In genomic region chr7:157271991-157272324, GRCh38 we compare ENCODE assay signal across 9 cellular contexts.
DNase-seq lines count a peak whose midpoint lies in the region; ATAC-seq, FAIRE-seq and TF ChIP-seq lines count a peak whose summit lies in the region.
"Had no signal": no experiment of that assay in that cellular context is flagged by ENCODE, and none has a peak within 500 bp of the region (broad histone marks: within the 10 kb centered on the region; RNA-seq: fewer than 3 reads in every experiment).

No MANE protein-coding gene starts in this region.

- DNase-seq in Caki2 (ENCODE audit: low read depth) (peak; percentile 17), NCI-H2107 treated with DMSO at 0.1 percent for 48 hours (lab: John Stamatoyannopoulos, UW; ENCODE audit: unreplicated experiment) (peak; percentile 56), esophagus muscularis mucosa (ENCODE audit: extremely low spot score) (no peak), posterior vena cava (ENCODE audit: low spot score) (peak; percentile 88), D721Med (ENCODE audit: insufficient read length, low spot score) (no peak), activated gamma-delta T cell (lab: John Stamatoyannopoulos, UW) (no peak)

- no peak for FAIRE-seq in D721Med (lab: Jason Lieb, UNC)
- FAIRE-seq: colon had no signal

- 36% methylated on average over 9 of the region's 9 CpGs for WGBS in esophagus muscularis mucosa

- no peak overlapping the region for H3K4me3 ChIP-seq in esophagus muscularis mucosa

- in situ Hi-C loops in Caki2 (cut with HindIII; ENCODE audit: low pct_unique_long_range_greater_than_20kb, low sequenced_read_pairs) = no loop called here

- no peaks in the 10 kb centered on the region for H3K27me3 ChIP-seq in esophagus muscularis mucosa

- TF ChIP-seq EP300 in esophagus muscularis mucosa (IDR thresholded peaks at IDR 0.05) = no peak

- no peak for TF ChIP-seq CTCF in esophagus muscularis mucosa (IDR thresholded peaks at IDR 0.05)
- TF ChIP-seq CTCF in D721Med (IDR thresholded peaks at IDR 0.05; ENCODE audit: insufficient read depth, missing control alignments) = no peak

- no peak for TF ChIP-seq POLR2A in esophagus muscularis mucosa (IDR thresholded peaks at IDR 0.05; ENCODE audit: low read depth)

- H3K9me3 ChIP-seq in esophagus muscularis mucosa = no peaks in the 10 kb centered on the region

- H3K36me3 ChIP-seq in esophagus muscularis mucosa = peaks cover 22 to 45% (median 39%) of the 10 kb centered on the region in 4 donors

- intact Hi-C loops in esophagus muscularis mucosa (cut with DNase I) = loop anchor here (2.0 to 10.0 kb wide), 3 partner anchors 71 to 297 kb away; no protein-coding TSS in a partner anchor
- intact Hi-C loops in posterior vena cava (cut with DNase I) = loop anchor here in 1 of 2 donors (5.0 to 10.0 kb wide), 2 partner anchors 65 to 307 kb away; partner anchors contain the start of gene DNAJB6

- peak overlapping the region; percentile 70 to 85 (median 79) for H3K27ac ChIP-seq in esophagus muscularis mucosa (replicated peaks in 1 of 4)

- no peak for ATAC-seq in GM19328 (IDR thresholded peaks at IDR 0.05; ENCODE audit: unreplicated experiment)
- ATAC-seq in HG02759 (IDR thresholded peaks at IDR 0.05; ENCODE audit: unreplicated experiment) = no peak

- H3K4me1 ChIP-seq in esophagus muscularis mucosa = peaks cover 18 to 33% (median 29%) of the 10 kb centered on the region in 4 donors

Comparison
In these comparisons a context has a peak if more than half of its experiments do, and no peak if none do; other contexts are left out.
1. DNase-seq: peak in Caki2 (single experiment), NCI-H2107 treated with DMSO at 0.1 percent for 48 hours (single experiment) and posterior vena cava (single experiment); none in esophagus muscularis mucosa (single experiment), D721Med (single experiment) and activated gamma-delta T cell (single experiment).